Comparison of ENCODE assay signal across 22 cellular contexts in genomic region chr22:32200752-32201151, GRCh38. TPM values are rescaled to one million over a fixed set of nuclear protein-coding genes. Genes with fewer than 3 reads are reported as not detected.
DNase-seq lines count a peak whose midpoint lies in the region; ATAC-seq and TF ChIP-seq lines count a peak whose summit lies in the region.
"Had no signal": no experiment of that assay in that cellular context is flagged by ENCODE, and none has a peak within 500 bp of the region (broad histone marks: within the 10 kb centered on the region; RNA-seq: fewer than 3 reads in every experiment).

No MANE protein-coding gene starts in this region.

- no peaks in the 10 kb centered on the region for H3K9me3 Mint-ChIP-seq in CD4-positive, alpha-beta T cell
- no peaks in the 10 kb centered on the region for H3K9me3 Mint-ChIP-seq in endothelial cell (ENCODE audit: unreplicated experiment)
- no peaks in the 10 kb centered on the region for H3K9me3 Mint-ChIP-seq in stimulated activated naive CD8-positive, alpha-beta T cell treated with anti-CD3 and anti-CD28 coated beads, Interleukin-15, amount 100 ng/mL, for 72 hours
- H3K9me3 Mint-ChIP-seq: type B pancreatic cell had no signal

- DNase-seq in NCI-H2171 treated with DMSO at 0.1 percent for 48 hours (lab: John Stamatoyannopoulos, UW): peak; percentile 17
- no peak for DNase-seq in NCI-H2171 (lab: John Stamatoyannopoulos, UW)
- DNase-seq in CD4-positive, alpha-beta T cell: peak in 1 of 10 experiments; percentile 20
- DNase-seq in RPMI8226: peak; percentile 40
- DNase-seq in endothelial cell (ENCODE audit: low spot score): no peak
- no peak for DNase-seq in NCI-H2196 (lab: John Stamatoyannopoulos, UW; ENCODE audit: unreplicated experiment)
- DNase-seq in stimulated activated naive CD8-positive, alpha-beta T cell treated with anti-CD3 and anti-CD28 coated beads, Interleukin-15, amount 100 ng/mL, for 72 hours: no peak
- DNase-seq: 8988T; activated CD8-positive, alpha-beta memory T cell treated with anti-CD3 and anti-CD28 coated beads, Interleukin-2, amount 50 U/mL, for 48 hours; anterior cingulate cortex; mammary epithelial cell; naive B cell; NCI-H1092 treated with DMSO at 0.1 percent for 48 hours; NCI-H524 treated with DMSO at 0.1 percent for 48 hours; right cardiac atrium; stomach had no signal

- H3K36me3 Mint-ChIP-seq in CD4-positive, alpha-beta T cell (ENCODE audit: low read depth): no peaks in the 10 kb centered on the region
- H3K36me3 Mint-ChIP-seq in endothelial cell (ENCODE audit: low read depth, unreplicated experiment): peaks cover 3% of the 10 kb centered on the region
- H3K36me3 Mint-ChIP-seq: naive B cell, type B pancreatic cell had no signal

- H3K4me1 Mint-ChIP-seq in CD4-positive, alpha-beta T cell (ENCODE audit: low read depth): peaks cover 48% of the 10 kb centered on the region
- H3K4me1 Mint-ChIP-seq in endothelial cell (ENCODE audit: unreplicated experiment): peaks cover 40% of the 10 kb centered on the region
- peaks cover 21% of the 10 kb centered on the region for H3K4me1 Mint-ChIP-seq in stimulated activated naive CD8-positive, alpha-beta T cell treated with anti-CD3 and anti-CD28 coated beads, Interleukin-15, amount 100 ng/mL, for 72 hours

- CTCF ChIA-PET in CD4-positive, alpha-beta T cell (lab: Charles Lee): interaction anchor here (2.1 kb wide), 1 partner anchor 65 kb away, joined by 4 read pairs; no protein-coding TSS in a partner anchor

- H3K27me3 Mint-ChIP-seq in CD4-positive, alpha-beta T cell: peaks cover 23% of the 10 kb centered on the region
- peaks cover 6% of the 10 kb centered on the region for H3K27me3 Mint-ChIP-seq in endothelial cell (ENCODE audit: unreplicated experiment)
- H3K27me3 Mint-ChIP-seq in stimulated activated naive CD8-positive, alpha-beta T cell treated with anti-CD3 and anti-CD28 coated beads, Interleukin-15, amount 100 ng/mL, for 72 hours: peaks cover 48% of the 10 kb centered on the region

- no peak for ATAC-seq in CD4-positive, alpha-beta T cell (ENCODE audit: poor library complexity)
- ATAC-seq in GM21423 (IDR thresholded peaks at IDR 0.05; ENCODE audit: unreplicated experiment): no peak
- no peak for ATAC-seq in stimulated activated naive CD8-positive, alpha-beta T cell treated with anti-CD3 and anti-CD28 coated beads, Interleukin-15, amount 100 ng/mL, for 72 hours
- ATAC-seq: activated CD4-positive, CD25-positive, alpha-beta regulatory T cell treated with anti-CD3 and anti-CD28 coated beads, Interleukin-2, amount 50 U/mL, for 24 hours; right cardiac atrium had no signal

- intact Hi-C loops in CD4-positive, alpha-beta T cell (cut with DNase I, micrococcal nuclease): loop anchor here in 1 of 2 experiments (5.0 kb wide), 2 partner anchors 67 to 272 kb away; partner anchors contain the start of gene FBXO7

- H3K27ac ChIP-seq in CD4-positive, alpha-beta T cell (ENCODE audit: low read depth, low read length): no peak overlapping the region
- H3K27ac ChIP-seq: cardiac muscle cell, stomach had no signal

- peak; percentile 10 for TF ChIP-seq CTCF in CD4-positive, alpha-beta T cell (IDR thresholded peaks at IDR 0.05)
- no peak for TF ChIP-seq CTCF in endothelial cell (IDR thresholded peaks at IDR 0.05; ENCODE audit: unreplicated experiment)

- H3K27me3 ChIP-seq in CD4-positive, alpha-beta T cell (ENCODE audit: control insufficient read depth, insufficient read depth, low read length): peaks cover 9% of the 10 kb centered on the region

- H3K27ac Mint-ChIP-seq in CD4-positive, alpha-beta T cell: peak overlapping the region; percentile 13
- peak overlapping the region; percentile 74 for H3K27ac Mint-ChIP-seq in endothelial cell (ENCODE audit: unreplicated experiment)
- no peak overlapping the region for H3K27ac Mint-ChIP-seq in stimulated activated naive CD8-positive, alpha-beta T cell treated with anti-CD3 and anti-CD28 coated beads, Interleukin-15, amount 100 ng/mL, for 72 hours
- H3K27ac Mint-ChIP-seq: naive B cell, type B pancreatic cell had no signal

- POLR2A ChIA-PET in CD4-positive, alpha-beta T cell (lab: Charles Lee): interaction anchor here (0.6 kb wide), 1 partner anchor 505 kb away, joined by 4 read pairs; no protein-coding TSS in a partner anchor

- no peaks in the 10 kb centered on the region for H3K9me3 ChIP-seq in CD4-positive, alpha-beta T cell (ENCODE audit: control insufficient read depth, low read length)
- H3K9me3 ChIP-seq: stomach had no signal

- H3K4me3 Mint-ChIP-seq in CD4-positive, alpha-beta T cell: peak overlapping the region; percentile 18
- no peak overlapping the region for H3K4me3 Mint-ChIP-seq in endothelial cell (ENCODE audit: unreplicated experiment)
- no peak overlapping the region for H3K4me3 Mint-ChIP-seq in stimulated activated naive CD8-positive, alpha-beta T cell treated with anti-CD3 and anti-CD28 coated beads, Interleukin-15, amount 100 ng/mL, for 72 hours
- H3K4me3 Mint-ChIP-seq: naive B cell, type B pancreatic cell had no signal

RNA-seq across cellular contexts. Expression of gene RFPL2, which starts 4.1 kb away (rescaled TPM):
- under 1 TPM; 0.30 to 0.47 TPM for total RNA-seq in CD4-positive, alpha-beta T cell
- total RNA-seq in endothelial cell (ENCODE audit: unreplicated experiment): 11.8 TPM
- total RNA-seq: mammary epithelial cell, osteocyte, right cardiac atrium, stomach had no signal

RNA-seq across cellular contexts. Expression of gene C22orf42, which starts 41.6 kb away (rescaled TPM):
- not detected for total RNA-seq in CD4-positive, alpha-beta T cell
- not detected for total RNA-seq in endothelial cell (ENCODE audit: unreplicated experiment)
- total RNA-seq: cardiac muscle cell, dermis microvascular lymphatic vessel endothelial cell, mammary epithelial cell, osteocyte, right cardiac atrium, stomach had no signal

RNA-seq across cellular contexts. Expression of gene SLC5A4, which starts 54.4 kb away (rescaled TPM):
- not detected for total RNA-seq in CD4-positive, alpha-beta T cell
- not detected for total RNA-seq in endothelial cell (ENCODE audit: unreplicated experiment)
- total RNA-seq: cardiac muscle cell, mammary epithelial cell, osteocyte had no signal

Comparison
In these comparisons a context has a peak if more than half of its experiments do, and no peak if none do; other contexts are left out.
1. DNase-seq: peak in NCI-H2171 treated with DMSO at 0.1 percent for 48 hours (single experiment) and RPMI8226 (single experiment); none in NCI-H2171 (single experiment), endothelial cell (single experiment), NCI-H2196 (single experiment) and stimulated activated naive CD8-positive, alpha-beta T cell treated with anti-CD3 and anti-CD28 coated beads, Interleukin-15, amount 100 ng/mL, for 72 hours (0 of 2).
2. H3K27ac Mint-ChIP-seq: peak in CD4-positive, alpha-beta T cell (single experiment) and endothelial cell (single experiment); none in stimulated activated naive CD8-positive, alpha-beta T cell treated with anti-CD3 and anti-CD28 coated beads, Interleukin-15, amount 100 ng/mL, for 72 hours (0 of 2).